ENCODE assay signal across 8 cellular contexts in genomic region chr7:5699951-5700384, GRCh38.
DNase-seq lines count a peak whose midpoint lies in the region; ATAC-seq and TF ChIP-seq lines count a peak whose summit lies in the region.

No MANE protein-coding gene starts in this region.

- H3K4me1 Mint-ChIP-seq in immature natural killer cell (peaks cover 56 to 65% of the 10 kb centered on the region in 2 donors), Caco-2 (ENCODE audit: low read depth, unreplicated experiment) (peaks cover 8% of the 10 kb centered on the region)

- POLR2A ChIA-PET in AG04450 (lab: Yijun Ruan, JAX) (interaction anchor here (0.6 to 1.4 kb wide), 3 partner anchors 8 to 748 kb away, joined by 3 to 5 read pairs (median 4); partner anchors contain the start of gene DAGLB), Caco-2 (lab: Charles Lee) (no interaction called here)

- H3K27me3 Mint-ChIP-seq in immature natural killer cell (ENCODE audit: low read depth in 3 of 3) = peaks cover 0 to 5% (median 3%) of the 10 kb centered on the region in 3 donors
- no peaks in the 10 kb centered on the region for H3K27me3 Mint-ChIP-seq in Caco-2 (ENCODE audit: insufficient read depth, unreplicated experiment)

- CTCF ChIA-PET in AG04450 (lab: Charles Lee) = interaction anchor here (0.5 to 5.8 kb wide), 3 partner anchors 22 to 204 kb away, joined by 4 to 42 read pairs (median 8); no protein-coding TSS in a partner anchor
- CTCF ChIA-PET in Caco-2 (lab: Charles Lee) = interaction anchor here (1.0 kb wide), 1 partner anchor 140 kb away, joined by 4 read pairs; no protein-coding TSS in a partner anchor

- H3K9me3 Mint-ChIP-seq in immature natural killer cell (no peaks in the 10 kb centered on the region), Caco-2 (ENCODE audit: unreplicated experiment) (no peaks in the 10 kb centered on the region)

- no TSS peak for BruUV-seq in Caco-2 (replicated peaks; lab: Mats Ljungman, UMichigan)

- peak overlapping the region; percentile 5 to 46 (median 28) for H3K27ac Mint-ChIP-seq in immature natural killer cell
- no peak overlapping the region for H3K27ac Mint-ChIP-seq in Caco-2 (ENCODE audit: unreplicated experiment)

- no peaks in the 10 kb centered on the region for H3K4me1 ChIP-seq in Caco-2

- no peaks in the 10 kb centered on the region; the same call in 1 of the 2 replicates for H3K9me3 ChIP-seq in AG04450 (ENCODE audit: control insufficient read depth, insufficient read depth, low read length)
- no peaks in the 10 kb centered on the region for H3K9me3 ChIP-seq in Caco-2

- TF ChIP-seq CTCF in AG04450 (IDR thresholded peaks at IDR 0.05; ENCODE audit: low read depth, low read length) (no peak), Caco-2 (IDR thresholded peaks at IDR 0.05; ENCODE audit: insufficient read depth in 1 of 2, low read depth in 1 of 2, low read length in 1 of 2, severe bottlenecking in 1 of 2, unreplicated experiment in 1 of 2) (no peak)

- H3K27me3 ChIP-seq in AG04450 (ENCODE audit: control insufficient read depth, insufficient read depth, low read length) (no peaks in the 10 kb centered on the region), Caco-2 (replicated peaks; ENCODE audit: control insufficient read depth, insufficient read depth, low read length) (no peaks in the 10 kb centered on the region)

- H3K36me3 Mint-ChIP-seq in immature natural killer cell (peaks cover 8 to 12% (median 8%) of the 10 kb centered on the region in 3 donors), Caco-2 (ENCODE audit: insufficient read depth, unreplicated experiment) (peaks cover 39% of the 10 kb centered on the region)

- ATAC-seq in GM19438 (IDR thresholded peaks at IDR 0.05; ENCODE audit: low read depth, unreplicated experiment) (peak; percentile 49), HG03521 (IDR thresholded peaks at IDR 0.05; ENCODE audit: unreplicated experiment) (peak; percentile 70)

- peaks cover 4% of the 10 kb centered on the region; the same call in 1 of the 2 replicates for H3K36me3 ChIP-seq in Caco-2 (ENCODE audit: control insufficient read depth, insufficient read depth, low read length)

- H3K4me3 ChIP-seq in AG04450 (ENCODE audit: low read depth, low read length) (no peak overlapping the region), Caco-2 (ENCODE audit: low read depth, low read length) (no peak overlapping the region)

- peak overlapping the region; percentile 73 for H3K27ac ChIP-seq in AG04450 (ENCODE audit: low read depth, low read length)

- intact Hi-C loops in Caco-2 (cut with micrococcal nuclease; ENCODE audit: unreplicated experiment) = no loop called here

- H3K4me3 Mint-ChIP-seq in immature natural killer cell (peak overlapping the region; percentile 3 to 46 (median 31)), Caco-2 (ENCODE audit: unreplicated experiment) (no peak overlapping the region)

- no peak for DNase-seq in AG04450 (ENCODE audit: low read depth, low spot score)
- DNase-seq in activated T-cell treated with anti-CD3 and anti-CD28 coated beads for 48 hours (ENCODE audit: low read depth) = peak; percentile 68
- DNase-seq in immature natural killer cell = peak; percentile 23 to 39 (median 26)
- peak; percentile 40 for DNase-seq in stimulated activated CD8-positive, alpha-beta memory T cell treated with anti-CD3 and anti-CD28 coated beads, Interleukin-15, amount 100 ng/mL, for 1 hour (ENCODE audit: low read depth)
- DNase-seq in Kasumi-1 (lab: John Stamatoyannopoulos, UW) = no peak
- no peak for DNase-seq in Caco-2

Comparison
In these comparisons a context has a peak if more than half of its experiments do, and no peak if none do; other contexts are left out.
1. DNase-seq: peak in activated T-cell treated with anti-CD3 and anti-CD28 coated beads for 48 hours (single experiment), immature natural killer cell (3 of 3) and stimulated activated CD8-positive, alpha-beta memory T cell treated with anti-CD3 and anti-CD28 coated beads, Interleukin-15, amount 100 ng/mL, for 1 hour (single experiment); none in AG04450 (single experiment), Kasumi-1 (0 of 2) and Caco-2 (0 of 2).